10 cellular contexts compared by ENCODE assay signal in the genomic region with DNA sequence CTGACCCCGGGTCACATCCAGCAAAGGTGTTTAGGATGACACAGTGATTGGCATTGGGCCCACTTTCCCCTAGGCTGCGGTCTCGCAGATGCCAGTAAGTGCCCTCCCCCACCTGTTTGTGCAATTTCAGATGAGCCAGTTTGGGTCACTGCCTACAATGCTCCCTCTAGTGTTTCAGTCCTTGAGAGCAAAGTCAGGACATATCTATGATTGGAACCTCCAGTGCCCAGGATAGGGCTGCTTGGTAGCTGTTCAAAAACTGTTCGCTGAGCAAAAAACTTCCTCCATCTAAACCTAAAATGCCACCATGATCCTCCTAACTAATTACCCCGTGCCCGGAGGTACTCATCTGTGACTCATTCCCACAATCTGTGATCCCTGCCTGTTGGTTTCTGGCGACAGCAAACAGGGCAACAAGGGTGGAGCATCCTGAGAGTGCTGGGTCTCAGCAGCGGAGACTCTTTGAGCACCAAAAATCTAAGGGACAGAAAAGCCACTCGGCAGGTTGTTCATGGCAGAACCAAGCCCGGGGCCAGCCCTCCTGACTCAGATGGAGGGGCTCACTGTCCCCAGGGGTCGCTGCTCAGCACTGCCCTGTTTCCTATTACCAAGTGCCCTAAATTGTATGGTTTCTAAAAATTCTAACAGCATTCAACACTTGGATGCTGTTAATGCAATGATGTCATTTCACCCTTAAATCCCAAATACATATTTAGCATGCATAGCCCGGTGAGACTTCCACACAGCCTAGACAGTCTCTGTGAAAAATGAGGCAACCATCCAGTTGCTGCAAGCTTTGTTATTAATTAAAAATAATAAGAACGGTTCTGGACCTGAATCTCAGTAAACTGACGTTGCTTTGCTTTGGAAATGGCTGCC. TPM values are rescaled to one million over a fixed set of nuclear protein-coding genes. Genes with fewer than 3 reads are reported as not detected.
DNase-seq lines count a peak whose midpoint lies in the region; ATAC-seq and TF ChIP-seq lines count a peak whose summit lies in the region.
"Had no signal": no experiment of that assay in that cellular context is flagged by ENCODE, and none has a peak within 500 bp of the region (broad histone marks: within the 10 kb centered on the region; RNA-seq: fewer than 3 reads in every experiment).

No MANE protein-coding gene starts in this region.

- H3K27me3 ChIP-seq in PC-3 (ENCODE audit: low read length) (no peaks in the 10 kb centered on the region), prostate gland (replicated peaks; ENCODE audit: insufficient read depth) (peaks cover 2% of the 10 kb centered on the region)

- no peak overlapping the region for H3K9ac ChIP-seq in PC-3 (ENCODE audit: low read length)

- ATAC-seq in PC-3 (peak; percentile 90), GM21360 (IDR thresholded peaks at IDR 0.05; ENCODE audit: unreplicated experiment) (no peak), GM21737 (IDR thresholded peaks at IDR 0.05; ENCODE audit: unreplicated experiment) (no peak)

- no peaks in the 10 kb centered on the region for H3K9me3 Mint-ChIP-seq in immature natural killer cell

- H3K4me2 ChIP-seq in PC-3 (ENCODE audit: low read length): peak overlapping the region; percentile 63

- H3K27ac ChIP-seq in PC-3 (ENCODE audit: low read length) (peak overlapping the region; percentile 12; the same call in 1 of the 2 replicates), prostate gland (no peak overlapping the region)

- TF ChIP-seq POLR2A in erythroblast (IDR thresholded peaks at IDR 0.05; ENCODE audit: low read length) (no peak), prostate gland (IDR thresholded peaks at IDR 0.05) (no peak)

- H3K36me3 ChIP-seq in PC-3 (ENCODE audit: low read depth, low read length): no peaks in the 10 kb centered on the region
- H3K36me3 ChIP-seq in prostate gland: no peaks in the 10 kb centered on the region

- H3K9me2 ChIP-seq in PC-3 (replicated peaks; ENCODE audit: low read length): no peaks in the 10 kb centered on the region

- WGBS in prostate gland: 36% methylated on average over 14 of the region's 14 CpGs

- peaks cover 3% of the 10 kb centered on the region for H3F3A ChIP-seq in PC-3 (ENCODE audit: low read length, unreplicated experiment)

- H3K27ac Mint-ChIP-seq in immature natural killer cell: no peak overlapping the region

- H3K27me3 Mint-ChIP-seq in immature natural killer cell (ENCODE audit: low read depth in 3 of 3): peaks cover 23 to 48% (median 23%) of the 10 kb centered on the region in 3 donors

- no TSS peak for BruUV-seq in PC-3 (replicated peaks; lab: Mats Ljungman, UMichigan)

- peak; percentile 57 for TF ChIP-seq CTCF in PC-3 (conservative IDR thresholded peaks at IDR 0.05; ENCODE audit: low read depth, low read length)
- peak in 1 of 4 experiments; percentile 13 for TF ChIP-seq CTCF in prostate gland (IDR thresholded peaks at IDR 0.05)

- intact Hi-C loops in PC-3 (cut with micrococcal nuclease) (loop anchor here (5.0 kb wide), 1 partner anchor 60 kb away; no protein-coding TSS in a partner anchor), prostate gland (cut with DNase I) (no loop called here)

- H2AFZ ChIP-seq in PC-3 (ENCODE audit: low read length): peak overlapping the region; percentile 54; the same call in 1 of the 2 replicates

- H3K4me3 ChIP-seq in PC-3 (ENCODE audit: low read length) (peak overlapping the region; percentile 45), prostate gland (peak overlapping the region; percentile 5 to 12)

- CTCF ChIA-PET in PC-3 (lab: Charles Lee): no interaction called here

- H4K20me1 ChIP-seq in PC-3 (ENCODE audit: low read length): no peaks in the 10 kb centered on the region

- POLR2A ChIA-PET in PC-3 (lab: Charles Lee; ENCODE audit: unreplicated experiment): no interaction called here

- no peaks in the 10 kb centered on the region for H3K79me2 ChIP-seq in PC-3 (ENCODE audit: low read length)

- DNase-seq in DMS 273 treated with DMSO at 0.1 percent for 48 hours (lab: John Stamatoyannopoulos, UW): peak; percentile 61
- DNase-seq in HuH-7.5 (ENCODE audit: low spot score): peak; percentile 70
- peak; percentile 88 for DNase-seq in PC-3
- peak; percentile 24 to 29 for DNase-seq in erythroblast (lab: John Stamatoyannopoulos, UW)
- DNase-seq in prostate gland (ENCODE audit: low spot score): no peak
- DNase-seq in immature natural killer cell: no peak

- no peak overlapping the region for H3K4me3 Mint-ChIP-seq in immature natural killer cell

- H3K4me1 ChIP-seq in PC-3 (ENCODE audit: insufficient read depth, low read length): peaks cover 31% of the 10 kb centered on the region
- H3K4me1 ChIP-seq in prostate gland (replicated peaks): no peaks in the 10 kb centered on the region

- H3K4me1 Mint-ChIP-seq in immature natural killer cell: peaks cover 0 to 4% of the 10 kb centered on the region in 2 donors

- no peaks in the 10 kb centered on the region for H3K9me3 ChIP-seq in PC-3 (ENCODE audit: low read length)
- H3K9me3 ChIP-seq in prostate gland: no peaks in the 10 kb centered on the region

- peaks cover 0 to 4% (median 4%) of the 10 kb centered on the region in 3 donors for H3K36me3 Mint-ChIP-seq in immature natural killer cell

RNA-seq across cellular contexts. Expression of gene VSX1, which starts 5.0 kb away (rescaled TPM):
- total RNA-seq in PC-3 (2014; rRNA removed) (not detected in 2 replicates), prostate gland (not detected)
- not detected for polyA plus RNA-seq in immature natural killer cell
- total RNA-seq: glomerular endothelial cell, subcutaneous adipose tissue had no signal

RNA-seq across cellular contexts. Expression of gene ACSS1, which starts 19.0 kb away (rescaled TPM):
- total RNA-seq in PC-3 (2014; rRNA removed): 2.3 and 2.4 TPM in 2 replicates
- total RNA-seq in prostate gland: 100 to 1,000 TPM; 111 to 170 TPM
- 10 to 100 TPM; 66.6 to 85.2 (median 83.7) TPM for polyA plus RNA-seq in immature natural killer cell

Comparison
In these comparisons a context has a peak if more than half of its experiments do, and no peak if none do; other contexts are left out.
1. DNase-seq: peak in DMS 273 treated with DMSO at 0.1 percent for 48 hours (single experiment), HuH-7.5 (single experiment), PC-3 (single experiment) and erythroblast (2 of 2); none in prostate gland (single experiment) and immature natural killer cell (0 of 3).
2. RNA of gene ACSS1, which starts 19.0 kb away (total RNA-seq): 111 to 170 TPM in prostate gland; 2.3 to 2.4 TPM in PC-3; every median in the first group is over 10 times any median in the second.